1 cellular context compared by ENCODE assay signal in the genomic region with DNA sequence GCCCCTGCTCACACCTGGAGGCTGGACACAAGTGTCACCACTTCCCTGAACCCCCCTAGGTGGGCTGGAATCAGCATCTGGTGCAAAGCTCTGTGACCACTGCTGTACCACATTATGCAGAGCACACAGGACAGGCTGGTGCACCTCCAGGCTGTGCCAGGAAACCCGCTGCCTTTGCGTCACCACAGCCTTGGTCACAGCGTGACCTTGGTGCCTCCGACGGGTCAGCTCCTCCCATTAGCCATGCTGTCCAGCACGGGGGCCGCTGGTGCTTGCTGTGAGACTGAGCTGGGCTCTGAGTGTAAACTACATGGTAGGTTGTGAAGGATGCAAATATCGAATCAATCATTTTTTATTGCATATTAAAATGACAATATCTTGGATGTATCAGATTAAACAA.
TF ChIP-seq lines count a peak whose summit lies in the region.

No MANE protein-coding gene starts in this region.

TF ChIP-seq in liver, 16 proteins besides CTCF, POLR2A, EP300 and RAD21 (continued from another document):
- TF ChIP-seq, protein P1, sequence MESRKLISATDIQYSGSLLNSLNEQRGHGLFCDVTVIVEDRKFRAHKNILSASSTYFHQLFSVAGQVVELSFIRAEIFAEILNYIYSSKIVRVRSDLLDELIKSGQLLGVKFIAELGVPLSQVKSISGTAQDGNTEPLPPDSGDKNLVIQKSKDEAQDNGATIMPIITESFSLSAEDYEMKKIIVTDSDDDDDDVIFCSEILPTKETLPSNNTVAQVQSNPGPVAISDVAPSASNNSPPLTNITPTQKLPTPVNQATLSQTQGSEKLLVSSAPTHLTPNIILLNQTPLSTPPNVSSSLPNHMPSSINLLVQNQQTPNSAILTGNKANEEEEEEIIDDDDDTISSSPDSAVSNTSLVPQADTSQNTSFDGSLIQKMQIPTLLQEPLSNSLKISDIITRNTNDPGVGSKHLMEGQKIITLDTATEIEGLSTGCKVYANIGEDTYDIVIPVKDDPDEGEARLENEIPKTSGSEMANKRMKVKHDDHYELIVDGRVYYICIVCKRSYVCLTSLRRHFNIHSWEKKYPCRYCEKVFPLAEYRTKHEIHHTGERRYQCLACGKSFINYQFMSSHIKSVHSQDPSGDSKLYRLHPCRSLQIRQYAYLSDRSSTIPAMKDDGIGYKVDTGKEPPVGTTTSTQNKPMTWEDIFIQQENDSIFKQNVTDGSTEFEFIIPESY (IDR thresholded peaks at IDR 0.05): no peak
- TF ChIP-seq HNF4G (IDR thresholded peaks at IDR 0.05) (no peak), TAF1 (conservative IDR thresholded peaks at IDR 0.05) (no peak), FOXA2 (IDR thresholded peaks at IDR 0.05) (peak; percentile 43)
TF ChIP-seq in liver: peak in this region for 12.
